Comparison of ENCODE assay signal across 34 cellular contexts in the genomic region with DNA sequence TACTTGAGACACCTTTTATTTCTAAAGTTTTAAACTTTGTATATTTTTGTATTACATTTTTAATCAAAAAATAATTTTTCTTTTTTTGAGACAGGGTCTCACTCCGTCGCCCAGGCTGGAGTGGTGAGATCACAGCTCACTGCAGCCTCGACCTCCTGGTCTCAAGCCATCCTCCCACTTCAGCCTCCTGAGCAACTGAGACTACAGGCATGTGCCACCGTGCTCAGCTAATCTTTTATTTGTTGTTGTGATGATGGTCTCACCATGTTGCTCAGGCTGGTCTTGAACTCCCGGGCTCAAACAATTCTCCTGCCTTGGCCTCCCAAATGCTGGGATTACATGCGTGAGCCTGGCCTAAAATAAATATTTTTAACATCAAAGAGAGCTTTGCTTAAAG.
"Had no signal": no experiment of that assay in that cellular context is flagged by ENCODE, and none has a peak within 500 bp of the region (broad histone marks: within the 10 kb centered on the region; RNA-seq: fewer than 3 reads in every experiment).

No MANE protein-coding gene starts in this region.

- H3K27me3 ChIP-seq: neutrophil, ovary, suprapubic skin, testis, tibial artery, transverse colon, upper lobe of right lung, vagina had no signal

- FAIRE-seq: urothelium cell line had no signal

- H3K4me3 Mint-ChIP-seq: naive thymus-derived CD8-positive, alpha-beta T cell; natural killer cell treated with Interleukin-12 subunit alpha and Interleukin-12 subunit beta and Interleukin-15 and Interleukin-18, amount 100 ng/mL, for 72 hours; nephron progenitor cell; neural crest cell; stimulated activated memory B cell treated with anti-CD40 and anti-IgM and Interleukin-4, amounts not matched to agents 10 μg/mL and 1 μg/mL and 100 μg/mL, for 72 hours; stimulated activated naive CD8-positive, alpha-beta T cell treated with anti-CD3 and anti-CD28 coated beads, Interleukin-15, amount 100 ng/mL, for 72 hours; type B pancreatic cell had no signal

- H3K4me1 Mint-ChIP-seq: naive thymus-derived CD8-positive, alpha-beta T cell; stimulated activated memory B cell treated with anti-CD40 and anti-IgM and Interleukin-4, amounts not matched to agents 10 μg/mL and 1 μg/mL and 100 μg/mL, for 72 hours; stimulated activated naive CD8-positive, alpha-beta T cell treated with anti-CD3 and anti-CD28 coated beads, Interleukin-15, amount 100 ng/mL, for 72 hours had no signal

- H3K4me3 ChIP-seq: ovary, psoas muscle, skin epidermis, smooth muscle cell, spleen, suprapubic skin, testis, tibial artery, transverse colon, upper lobe of right lung, vagina had no signal

- H3K9me3 ChIP-seq: neutrophil, suprapubic skin, testis, upper lobe of right lung, vagina had no signal

- H3K36me3 ChIP-seq: neutrophil, ovary, spleen, suprapubic skin, tibial artery, transverse colon, upper lobe of right lung, vagina had no signal

- DNase-seq: naive thymus-derived CD8-positive, alpha-beta T cell; nephron progenitor cell; nucleus accumbens; ovary; posterior cingulate gyrus; psoas muscle; right cardiac atrium; spleen; stimulated activated CD4-positive, alpha-beta T cell treated with anti-CD3 and anti-CD28 coated beads, Interleukin-12 subunit alpha, Interleukin-12 subunit beta, amount 100 ng/mL, for 4 hours; stimulated activated CD4-positive, alpha-beta T cell treated with anti-CD3 and anti-CD28 coated beads, Interleukin-1b, Interleukin-23, amount 100 ng/mL, for 48 hours; stimulated activated CD4-positive, alpha-beta T cell treated with anti-CD3 and anti-CD28 coated beads, Interleukin-4, amount 100 ng/mL, for 1 hour; stimulated activated CD4-positive, alpha-beta T cell treated with anti-CD3 and anti-CD28 coated beads, Interleukin-4, amount 100 ng/mL, for 4 hours; stimulated activated CD8-positive, alpha-beta memory T cell treated with anti-CD3 and anti-CD28 coated beads, Interleukin-4, amount 100 ng/mL, for 48 hours; stimulated activated naive CD4-positive, alpha-beta T cell; stimulated activated naive CD8-positive, alpha-beta T cell treated with anti-CD3 and anti-CD28 coated beads, Interleukin-15, amount 100 ng/mL, for 72 hours; stimulated activated naive CD8-positive, alpha-beta T cell treated with anti-CD3 and anti-CD28 coated beads, Interleukin-15, Interleukin-2, amounts not matched to agents 100 U/mL and 50 U/mL, for 24 hours; substantia nigra; testis; tibial artery; transverse colon; upper lobe of right lung had no signal

- H3K27me3 Mint-ChIP-seq: progenitor cell of endocrine pancreas, type B pancreatic cell had no signal

- H3K79me2 ChIP-seq: parathyroid adenoma had no signal

- H3K4me2 ChIP-seq: smooth muscle cell had no signal

- H3K36me3 Mint-ChIP-seq: natural killer cell treated with Interleukin-12 subunit alpha and Interleukin-12 subunit beta and Interleukin-15 and Interleukin-18, amount 100 ng/mL, for 72 hours; stimulated activated memory B cell treated with anti-CD40 and anti-IgM and Interleukin-4, amounts not matched to agents 10 μg/mL and 1 μg/mL and 100 μg/mL, for 72 hours; type B pancreatic cell had no signal

- H2AFZ ChIP-seq: parathyroid adenoma had no signal

- H3K9me3 Mint-ChIP-seq: natural killer cell treated with Interleukin-12 subunit alpha and Interleukin-12 subunit beta and Interleukin-15 and Interleukin-18, amount 100 ng/mL, for 72 hours had no signal

- H3K9ac ChIP-seq: parathyroid adenoma had no signal

- ATAC-seq: naive thymus-derived CD8-positive, alpha-beta T cell; psoas muscle; right cardiac atrium; sciatic nerve; stimulated activated memory B cell treated with anti-CD40 and anti-IgM and Interleukin-4, amounts not matched to agents 10 μg/mL and 1 μg/mL and 100 μg/mL, for 72 hours; stimulated activated naive CD8-positive, alpha-beta T cell treated with anti-CD3 and anti-CD28 coated beads, Interleukin-15, amount 100 ng/mL, for 72 hours; stimulated activated naive CD8-positive, alpha-beta T cell treated with anti-CD3 and anti-CD28 coated beads, Interleukin-15, Interleukin-2, amounts not matched to agents 100 U/mL and 50 U/mL, for 24 hours; upper lobe of right lung had no signal

- H3K27ac ChIP-seq: neutrophil, ovary, parathyroid adenoma, psoas muscle, skin epidermis, spleen, suprapubic skin, testis, tibial artery, transverse colon, upper lobe of right lung, vagina had no signal

- H3K4me1 ChIP-seq: parathyroid adenoma, psoas muscle, suprapubic skin, testis, tibial artery, transverse colon, upper lobe of right lung, vagina had no signal

- H3K27ac Mint-ChIP-seq: naive thymus-derived CD8-positive, alpha-beta T cell; natural killer cell treated with Interleukin-12 subunit alpha and Interleukin-12 subunit beta and Interleukin-15 and Interleukin-18, amount 100 ng/mL, for 72 hours; nephron progenitor cell; progenitor cell of endocrine pancreas; stimulated activated memory B cell treated with anti-CD40 and anti-IgM and Interleukin-4, amounts not matched to agents 10 μg/mL and 1 μg/mL and 100 μg/mL, for 72 hours; stimulated activated naive CD8-positive, alpha-beta T cell treated with anti-CD3 and anti-CD28 coated beads, Interleukin-15, amount 100 ng/mL, for 72 hours; type B pancreatic cell had no signal
